ENCODE assay signal across 19 cellular contexts in genomic region chr13:68713394-68713793, GRCh38.
A peak's percentile ranks its signal among the peaks of the same experiment; 100 is the strongest.
DNase-seq lines count a peak whose midpoint lies in the region; FAIRE-seq and TF ChIP-seq lines count a peak whose summit lies in the region.
"Had no signal": no experiment of that assay in that cellular context is flagged by ENCODE, and none has a peak within 500 bp of the region (broad histone marks: within the 10 kb centered on the region; RNA-seq: fewer than 3 reads in every experiment).

No MANE protein-coding gene starts in this region.

- TF ChIP-seq POLR2A in H1 (IDR thresholded peaks at IDR 0.05; ENCODE audit: control extremely low read depth in 1 of 2, low read depth in 2 of 2, low read length in 2 of 2): no peak
- no peak for TF ChIP-seq POLR2A in vagina (IDR thresholded peaks at IDR 0.05)
- no peak for TF ChIP-seq POLR2A in ovary (IDR thresholded peaks at IDR 0.05)
- TF ChIP-seq POLR2A in esophagus squamous epithelium (IDR thresholded peaks at IDR 0.05): no peak

- peak; percentile 99 for FAIRE-seq in H1 (lab: Jason Lieb, UNC)
- FAIRE-seq: HepG2 had no signal

- POLR2A ChIA-PET in H1 (lab: Charles Lee; ENCODE audit: partially characterized antibody): no interaction called here

- H3K18ac ChIP-seq in H1 (ENCODE audit: extremely low read depth, low read length) (no peak overlapping the region), trophoblast cell (ENCODE audit: low read length) (no peak overlapping the region)

- H2BK15ac ChIP-seq in H1 (ENCODE audit: low read length): no peak overlapping the region

- H3K27me3 ChIP-seq in HAP-1 (ENCODE audit: low read depth) (no peaks in the 10 kb centered on the region), H1 (replicated peaks in 1 of 4; ENCODE audit: control insufficient read depth in 3 of 4, extremely low read depth in 1 of 4, insufficient read depth in 3 of 4, low read length in 3 of 4) (no peaks in the 10 kb centered on the region; a peak in 2 of 7 replicates), trophoblast cell (ENCODE audit: insufficient read depth, low read length) (no peaks in the 10 kb centered on the region), vagina (no peaks in the 10 kb centered on the region), ovary (no peaks in the 10 kb centered on the region), esophagus squamous epithelium (no peaks in the 10 kb centered on the region)
- H3K27me3 ChIP-seq: MG63, Peyer's patch had no signal

- no peaks in the 10 kb centered on the region for H4K20me1 ChIP-seq in H1 (replicated peaks in 1 of 2; ENCODE audit: control insufficient read depth in 1 of 2, insufficient read depth in 2 of 2, low read length in 2 of 2)

- H3K4me1 ChIP-seq in HAP-1: peaks cover 48% of the 10 kb centered on the region
- H3K4me1 ChIP-seq in H1 (replicated peaks in 1 of 4; ENCODE audit: control insufficient read depth in 3 of 4, insufficient read depth in 4 of 4, low read length in 3 of 4): peaks cover 0 to 5% (median 2%) of the 10 kb centered on the region in 4 experiments; a peak in 3 of 7 replicates
- peaks cover 4 to 7% of the 10 kb centered on the region in 2 experiments for H3K4me1 ChIP-seq in trophoblast cell (ENCODE audit: control insufficient read depth in 1 of 2, insufficient read depth in 2 of 2, low read length in 2 of 2)
- no peaks in the 10 kb centered on the region for H3K4me1 ChIP-seq in vagina
- no peaks in the 10 kb centered on the region for H3K4me1 ChIP-seq in ovary (ENCODE audit: insufficient read depth)
- H3K4me1 ChIP-seq in esophagus squamous epithelium: no peaks in the 10 kb centered on the region
- H3K4me1 ChIP-seq: Peyer's patch had no signal

- 5% methylated on average over 1 of the region's 1 CpG; no CpG with 5 or more reads in 1 of the 2 experiments for WGBS in H1 (ENCODE audit: extremely low coverage in 1 of 2, insufficient coverage in 1 of 2, insufficient read length in 1 of 2, insufficient replicate concordance in 2 of 2, low coverage in 1 of 2, low lambda C conversion rate in 2 of 2, missing lambda C conversion rate in 1 of 2), 2 experiments
- no CpG with 5 or more reads among the region's 1 CpG for WGBS in trophoblast cell (ENCODE audit: extremely low coverage, insufficient coverage, insufficient read length)
- 88 to 98% (median 89%) methylated on average over 1 of the region's 1 CpG for WGBS in ovary, 3 donors
- 90 to 95% methylated on average over 1 of the region's 1 CpG for WGBS in esophagus squamous epithelium, 2 donors

- no peaks in the 10 kb centered on the region for H3K23me2 ChIP-seq in H1 (ENCODE audit: low read depth, low read length)

- peak overlapping the region in 1 of 2 experiments; percentile 54; a peak in 2 of 4 replicates for H3K4me2 ChIP-seq in H1 (ENCODE audit: insufficient read depth in 1 of 2, low read depth in 2 of 2, low read length in 2 of 2)
- no peak overlapping the region for H3K4me2 ChIP-seq in trophoblast cell (ENCODE audit: low read length)
- H3K4me2 ChIP-seq: KMS-11 had no signal

- no peak overlapping the region for H3K56ac ChIP-seq in H1 (replicated peaks; ENCODE audit: insufficient read length, low read depth, low read length)

- H3K9me3 ChIP-seq in HAP-1 (no peaks in the 10 kb centered on the region), H1 (ENCODE audit: insufficient read depth in 2 of 2, low read depth in 1 of 2, low read length in 1 of 2) (no peaks in the 10 kb centered on the region), trophoblast cell (ENCODE audit: insufficient read depth, low read depth, low read length) (no peaks in the 10 kb centered on the region), vagina (no peaks in the 10 kb centered on the region), ovary (no peaks in the 10 kb centered on the region), esophagus squamous epithelium (peaks cover 0 to 11% (median 0%) of the 10 kb centered on the region in 3 donors)
- H3K9me3 ChIP-seq: MG63, Peyer's patch had no signal

- no peaks in the 10 kb centered on the region for H3K36me3 ChIP-seq in HAP-1 (replicated peaks)
- no peaks in the 10 kb centered on the region for H3K36me3 ChIP-seq in H1 (ENCODE audit: control insufficient read depth in 2 of 4, insufficient read depth in 4 of 4, low read length in 3 of 4)
- H3K36me3 ChIP-seq in trophoblast cell (ENCODE audit: control insufficient read depth in 1 of 2, insufficient read depth in 2 of 2, low read length in 2 of 2): no peaks in the 10 kb centered on the region
- no peaks in the 10 kb centered on the region for H3K36me3 ChIP-seq in vagina
- no peaks in the 10 kb centered on the region for H3K36me3 ChIP-seq in ovary
- H3K36me3 ChIP-seq in esophagus squamous epithelium: no peaks in the 10 kb centered on the region
- H3K36me3 ChIP-seq: MG63, Peyer's patch had no signal

- H3K79me1 ChIP-seq in H1 (ENCODE audit: low read depth, low read length) (no peaks in the 10 kb centered on the region), trophoblast cell (ENCODE audit: low read length) (peaks cover 19% of the 10 kb centered on the region)

- H3K79me2 ChIP-seq in H1 (ENCODE audit: control insufficient read depth in 1 of 2, insufficient read depth in 2 of 2, low read length in 2 of 2): no peaks in the 10 kb centered on the region
- no peaks in the 10 kb centered on the region for H3K79me2 ChIP-seq in trophoblast cell (ENCODE audit: control insufficient read depth, insufficient read depth, low read length, poor library complexity)

- no peak overlapping the region for H2AFZ ChIP-seq in H1 (ENCODE audit: low read length)
- no peak overlapping the region for H2AFZ ChIP-seq in trophoblast cell (ENCODE audit: insufficient read depth, low read length, poor library complexity)

- H2BK5ac ChIP-seq in H1 (ENCODE audit: low read depth, low read length) (no peak overlapping the region), trophoblast cell (ENCODE audit: low read depth, low read length, poor library complexity) (no peak overlapping the region)

- H2BK12ac ChIP-seq in H1 (ENCODE audit: low read depth, low read length) (no peak overlapping the region), trophoblast cell (ENCODE audit: low read length) (no peak overlapping the region)

- H2BK20ac ChIP-seq in H1 (ENCODE audit: low read length): no peak overlapping the region

- H3K23ac ChIP-seq in H1 (ENCODE audit: insufficient read length) (no peak overlapping the region), trophoblast cell (ENCODE audit: low read length) (no peak overlapping the region)

- H3K4me3 ChIP-seq in HAP-1 (no peak overlapping the region), H1 (ENCODE audit: extremely low read depth in 1 of 4, insufficient read depth in 2 of 4, low read depth in 3 of 4, low read length in 4 of 4) (peak overlapping the region in 2 of 4 experiments; percentile 10 to 45; a peak in 2 of 8 replicates), trophoblast cell (ENCODE audit: low read depth, low read length) (no peak overlapping the region), vagina (no peak overlapping the region), ovary (no peak overlapping the region), esophagus squamous epithelium (no peak overlapping the region)
- H3K4me3 ChIP-seq: MG63, Peyer's patch had no signal

- TF ChIP-seq EP300 in H1 (IDR thresholded peaks at IDR 0.05; ENCODE audit: borderline replicate concordance in 1 of 2, low read depth in 2 of 2, low read length in 2 of 2) (peak in 1 of 2 experiments; percentile 67; a peak in 1 of 3 replicates), ovary (IDR thresholded peaks at IDR 0.05) (no peak)

- H3K14ac ChIP-seq in H1 (ENCODE audit: insufficient read length) (no peak overlapping the region), trophoblast cell (ENCODE audit: low read length) (no peak overlapping the region)

- H3K9ac ChIP-seq in H1 (replicated peaks in 1 of 4; ENCODE audit: extremely low read depth in 1 of 4, low read depth in 3 of 4, low read length in 3 of 4) (no peak overlapping the region), trophoblast cell (ENCODE audit: low read length) (no peak overlapping the region)
- H3K9ac ChIP-seq: KMS-11 had no signal

- H4K8ac ChIP-seq in H1 (ENCODE audit: extremely low read depth, insufficient read depth, low read length) (no peak overlapping the region), trophoblast cell (ENCODE audit: low read depth, low read length) (no peak overlapping the region)

- intact Hi-C loops in vagina (cut with DNase I) (no loop called here), ovary (cut with DNase I) (no loop called here), esophagus squamous epithelium (cut with DNase I) (no loop called here)

- no peak for TF ChIP-seq RAD21 in H1 (IDR thresholded peaks at IDR 0.05 in 1 of 2, conservative IDR thresholded peaks at IDR 0.05 in 1 of 2; ENCODE audit: low read depth in 2 of 2, low read length in 2 of 2)

- H3K27ac ChIP-seq in H1 (ENCODE audit: low read depth, low read length) (no peak overlapping the region), trophoblast cell (ENCODE audit: low read depth, low read length) (peak overlapping the region; percentile 53), vagina (no peak overlapping the region), ovary (no peak overlapping the region), esophagus squamous epithelium (no peak overlapping the region)
- H3K27ac ChIP-seq: KMS-11, Peyer's patch had no signal

- H4K91ac ChIP-seq in H1 (replicated peaks; ENCODE audit: insufficient read length, low read length) (no peak overlapping the region), trophoblast cell (ENCODE audit: low read depth, low read length) (no peak overlapping the region)

- H2BK120ac ChIP-seq in H1 (replicated peaks; ENCODE audit: low read depth, low read length) (no peak overlapping the region), trophoblast cell (ENCODE audit: insufficient read depth, low read length, poor library complexity) (no peak overlapping the region)

- CTCF ChIA-PET in H1 (lab: Charles Lee; ENCODE audit: partially characterized antibody): no interaction called here

- H2AK5ac ChIP-seq in H1 (ENCODE audit: low read depth, low read length) (no peak overlapping the region), trophoblast cell (ENCODE audit: low read length) (no peak overlapping the region)

- H4K5ac ChIP-seq in H1 (ENCODE audit: insufficient read length, low read depth, low read length): no peak overlapping the region

- DNase-seq in HAP-1 (ENCODE audit: low spot score in 2 of 2) (peak; percentile 59 to 98), H1 (ENCODE audit: low read depth in 1 of 2, low spot score in 2 of 2) (peak in 1 of 2 experiments; percentile 62), iPS-NIHi11 (ENCODE audit: low spot score) (peak; percentile 12), trophoblast cell (peak in 1 of 2 donors; percentile 28), vagina (ENCODE audit: extremely low spot score in 2 of 2) (no peak), ovary (no peak), esophagus squamous epithelium (lab: John Stamatoyannopoulos, UW) (no peak)
- DNase-seq: COR-L47, DMS153, EL, MG63, NCI-H1105, NCI-H187, NCI-H510A, NCI-H82, Peyer's patch, Right ventricle myocardium superior had no signal

- H3K4ac ChIP-seq in H1 (replicated peaks; ENCODE audit: insufficient read length, low read depth, low read length) (no peak overlapping the region), trophoblast cell (ENCODE audit: low read depth, low read length) (no peak overlapping the region)

- no peak for TF ChIP-seq CTCF in H1 (IDR thresholded peaks at IDR 0.05; ENCODE audit: control extremely low read depth in 1 of 3, insufficient read depth in 1 of 3, low read depth in 1 of 3, low read length in 3 of 3)
- TF ChIP-seq CTCF in vagina (IDR thresholded peaks at IDR 0.05): no peak
- no peak for TF ChIP-seq CTCF in ovary (IDR thresholded peaks at IDR 0.05)
- no peak for TF ChIP-seq CTCF in esophagus squamous epithelium (IDR thresholded peaks at IDR 0.05)

- no peak overlapping the region for H4K12ac ChIP-seq in trophoblast cell (ENCODE audit: low read depth, low read length)

- in situ Hi-C loops in HAP-1 (cut with MboI; ENCODE audit: low sequenced_read_pairs): no loop called here

Comparison
In these comparisons a context has a peak if more than half of its experiments do, and no peak if none do; other contexts are left out.
1. DNase-seq: peak in HAP-1 (2 of 2) and iPS-NIHi11 (single experiment); none in vagina (0 of 2), ovary (0 of 5) and esophagus squamous epithelium (single experiment).